Comparison of ENCODE assay signal across 34 cellular contexts in genomic region chr7:101854084-101854865, GRCh38. TPM values are rescaled to one million over a fixed set of nuclear protein-coding genes. Genes with fewer than 3 reads are reported as not detected.
DNase-seq lines count a peak whose midpoint lies in the region; ATAC-seq and TF ChIP-seq lines count a peak whose summit lies in the region.
"Had no signal": no experiment of that assay in that cellular context is flagged by ENCODE, and none has a peak within 500 bp of the region (broad histone marks: within the 10 kb centered on the region; RNA-seq: fewer than 3 reads in every experiment).

No MANE protein-coding gene starts in this region.

- H3K9me3 ChIP-seq in thymus (ENCODE audit: control insufficient read depth), result no peaks in the 10 kb centered on the region
- H3K9me3 ChIP-seq: breast epithelium, Caco-2, colonic mucosa, HAP-1, right atrium auricular region, testis had no signal

- H3K79me2 ChIP-seq in KMS-11 (ENCODE audit: insufficient read depth, low read depth), result peaks cover 55% of the 10 kb centered on the region

- POLR2A ChIA-PET in activated CD4-positive, alpha-beta T cell treated with anti-CD3 and anti-CD28 coated beads for 36 hours (lab: Charles Lee), result no interaction called here
- POLR2A ChIA-PET in activated B cell treated with CpG ODN at 0.5 μM for 24 hours (lab: Charles Lee), result no interaction called here

- H3K27ac ChIP-seq in KMS-11 (no peak overlapping the region), thymus (ENCODE audit: low read depth) (peak overlapping the region; percentile 64)
- H3K27ac ChIP-seq: 22Rv1, breast epithelium, colonic mucosa, foreskin keratinocyte, parathyroid adenoma, right atrium auricular region, testis had no signal

- no peak overlapping the region for H3K4me3 Mint-ChIP-seq in activated CD4-positive, alpha-beta T cell treated with anti-CD3 and anti-CD28 coated beads for 36 hours
- no peak overlapping the region for H3K4me3 Mint-ChIP-seq in activated B cell treated with CpG ODN at 0.5 μM for 24 hours
- H3K4me3 Mint-ChIP-seq: activated CD8-positive, alpha-beta memory T cell treated with anti-CD3 and anti-CD28 coated beads, Interleukin-2, amount 10 ng/mL, durations not matched to agents 7 days and 5 days; effector memory CD8-positive, alpha-beta T cell had no signal

- H2AFZ ChIP-seq in KMS-11 (ENCODE audit: low read depth), result no peak overlapping the region
- H2AFZ ChIP-seq: parathyroid adenoma had no signal

- H3K27ac Mint-ChIP-seq in activated CD4-positive, alpha-beta T cell treated with anti-CD3 and anti-CD28 coated beads for 36 hours, result no peak overlapping the region
- H3K27ac Mint-ChIP-seq in activated B cell treated with CpG ODN at 0.5 μM for 24 hours, result peak overlapping the region; percentile 24
- H3K27ac Mint-ChIP-seq: activated CD8-positive, alpha-beta memory T cell treated with anti-CD3 and anti-CD28 coated beads, Interleukin-2, amount 10 ng/mL, durations not matched to agents 7 days and 5 days had no signal

- ATAC-seq in activated CD4-positive, alpha-beta T cell treated with anti-CD3 and anti-CD28 coated beads for 36 hours, result no peak
- ATAC-seq in activated B cell treated with CpG ODN at 0.5 μM for 24 hours (ENCODE audit: low read depth) (no peak), HG03378 (IDR thresholded peaks at IDR 0.05; ENCODE audit: unreplicated experiment) (no peak), GM18517 (IDR thresholded peaks at IDR 0.05; ENCODE audit: unreplicated experiment) (no peak)
- ATAC-seq: activated CD8-positive, alpha-beta memory T cell treated with anti-CD3 and anti-CD28 coated beads, Interleukin-2, amount 10 ng/mL, durations not matched to agents 7 days and 5 days; activated T-cell treated with anti-CD3 and anti-CD28 coated beads, Interleukin-2, amount 50 U/mL, for 72 hours; effector memory CD8-positive, alpha-beta T cell; esophagus mucosa; foreskin keratinocyte; left lobe of liver; SK-N-SH treated with all-trans-retinoic acid at 6 μM for 48 hours had no signal

- peaks cover 38% of the 10 kb centered on the region for H3K4me1 ChIP-seq in KMS-11 (ENCODE audit: low read depth, poor library complexity, severe bottlenecking)
- H3K4me1 ChIP-seq in thymus (ENCODE audit: control insufficient read depth, insufficient read depth, low read length), result peaks cover 33% of the 10 kb centered on the region
- H3K4me1 ChIP-seq: breast epithelium, foreskin keratinocyte had no signal

- H4K20me1 ChIP-seq in KMS-11 (ENCODE audit: insufficient read depth), result peaks cover 7% of the 10 kb centered on the region; the same call in 1 of the 2 replicates

- H3K27me3 Mint-ChIP-seq in activated CD4-positive, alpha-beta T cell treated with anti-CD3 and anti-CD28 coated beads for 36 hours, result no peaks in the 10 kb centered on the region
- H3K27me3 Mint-ChIP-seq in activated B cell treated with CpG ODN at 0.5 μM for 24 hours, result no peaks in the 10 kb centered on the region
- H3K27me3 Mint-ChIP-seq: activated CD8-positive, alpha-beta memory T cell treated with anti-CD3 and anti-CD28 coated beads, Interleukin-2, amount 10 ng/mL, durations not matched to agents 7 days and 5 days; effector memory CD8-positive, alpha-beta T cell had no signal

- intact Hi-C loops in activated CD4-positive, alpha-beta T cell treated with anti-CD3 and anti-CD28 coated beads for 36 hours (cut with DNase I, micrococcal nuclease), result no loop called here
- intact Hi-C loops in activated B cell treated with CpG ODN at 0.5 μM for 24 hours (cut with micrococcal nuclease), result no loop called here

- H3K27me3 ChIP-seq in KMS-11 (ENCODE audit: insufficient read depth, low read depth), result no peaks in the 10 kb centered on the region
- no peaks in the 10 kb centered on the region for H3K27me3 ChIP-seq in thymus (ENCODE audit: control insufficient read depth, insufficient read depth)
- H3K27me3 ChIP-seq: breast epithelium, colonic mucosa, foreskin keratinocyte, right atrium auricular region, spleen, testis had no signal

- H3K36me3 ChIP-seq in KMS-11 (ENCODE audit: insufficient read depth) (no peaks in the 10 kb centered on the region), thymus (ENCODE audit: control insufficient read depth, insufficient read depth) (no peaks in the 10 kb centered on the region)
- H3K36me3 ChIP-seq: breast epithelium, colonic mucosa, HAP-1, right atrium auricular region, spleen had no signal

- peaks cover 40% of the 10 kb centered on the region for H3K4me1 Mint-ChIP-seq in activated CD4-positive, alpha-beta T cell treated with anti-CD3 and anti-CD28 coated beads for 36 hours
- peaks cover 51% of the 10 kb centered on the region for H3K4me1 Mint-ChIP-seq in activated B cell treated with CpG ODN at 0.5 μM for 24 hours

- CTCF ChIA-PET in activated CD4-positive, alpha-beta T cell treated with anti-CD3 and anti-CD28 coated beads for 36 hours (lab: Charles Lee), result no interaction called here
- CTCF ChIA-PET in activated B cell treated with CpG ODN at 0.5 μM for 24 hours (lab: Charles Lee), result no interaction called here

- no peaks in the 10 kb centered on the region for H3K36me3 Mint-ChIP-seq in activated CD4-positive, alpha-beta T cell treated with anti-CD3 and anti-CD28 coated beads for 36 hours (ENCODE audit: low read depth)
- H3K36me3 Mint-ChIP-seq in activated B cell treated with CpG ODN at 0.5 μM for 24 hours (ENCODE audit: low read depth), result peaks cover 4% of the 10 kb centered on the region

- DNase-seq in activated CD4-positive, alpha-beta T cell treated with anti-CD3 and anti-CD28 coated beads for 36 hours, result peak; percentile 30
- DNase-seq in activated CD4-positive, alpha-beta T cell treated with anti-CD3 and anti-CD28 coated beads for 4 hours, result no peak
- DNase-seq in activated B cell treated with CpG ODN at 0.5 μM for 24 hours, result no peak
- DNase-seq in T-helper 1 cell, result no peak
- DNase-seq: activated CD4-positive, alpha-beta T cell treated with anti-CD3 and anti-CD28 coated beads for 1 hour; activated CD8-positive, alpha-beta memory T cell treated with anti-CD3 and anti-CD28 coated beads, Interleukin-2, amount 10 ng/mL, durations not matched to agents 7 days and 5 days; activated naive CD4-positive, alpha-beta T cell treated with Interleukin-2 at 50 U/mL for 16 hours; activated T-cell treated with anti-CD3 and anti-CD28 coated beads, Interleukin-2, amount 50 U/mL, for 72 hours; AML-193; amygdala; Caco-2; colonic mucosa; effector memory CD8-positive, alpha-beta T cell; foreskin keratinocyte; hypothalamus; mesenchymal stem cell; NCI-H1105; NCI-H1930; spleen; stimulated activated CD4-positive, alpha-beta T cell treated with anti-CD3 and anti-CD28 coated beads, Interleukin-4, amount 100 ng/mL, for 4 hours; stimulated activated naive CD4-positive, alpha-beta T cell; testis had no signal

- H3K9me3 Mint-ChIP-seq in activated CD4-positive, alpha-beta T cell treated with anti-CD3 and anti-CD28 coated beads for 36 hours (ENCODE audit: low read depth), result no peaks in the 10 kb centered on the region
- no peaks in the 10 kb centered on the region for H3K9me3 Mint-ChIP-seq in activated B cell treated with CpG ODN at 0.5 μM for 24 hours

- no peak for TF ChIP-seq CTCF in KMS-11 (conservative IDR thresholded peaks at IDR 0.05; ENCODE audit: low read depth, low read length)
- no peak for TF ChIP-seq CTCF in activated B cell treated with CpG ODN at 0.5 μM for 24 hours (IDR thresholded peaks at IDR 0.05)

- H3K4me2 ChIP-seq in KMS-11, result peak overlapping the region; percentile 40; the same call in 1 of the 2 replicates

- H3K9ac ChIP-seq in KMS-11, result no peak overlapping the region
- H3K9ac ChIP-seq: parathyroid adenoma had no signal

- H3K4me3 ChIP-seq in KMS-11 (IDR thresholded peaks at IDR 0.05; ENCODE audit: insufficient read depth, low read depth, low read length) (no peak overlapping the region), thymus (ENCODE audit: low read length) (no peak overlapping the region)
- H3K4me3 ChIP-seq: breast epithelium, colonic mucosa, HAP-1, right atrium auricular region, spleen, testis had no signal

- 72% methylated on average over 10 of the region's 10 CpGs for WGBS in thymus

RNA-seq across cellular contexts. Expression of gene CUX1, which starts 36.8 kb away (rescaled TPM):
- 10 to 100 TPM; 21.6 to 23.5 TPM for total RNA-seq in activated CD4-positive, alpha-beta T cell treated with anti-CD3 and anti-CD28 coated beads for 36 hours
- 48.6 and 61.7 TPM in 2 replicates for total RNA-seq in activated B cell treated with CpG ODN at 0.5 μM for 24 hours
- polyA plus RNA-seq in thymus, result 27.8 TPM
